Comparison of ENCODE assay signal across 10 cellular contexts in the genomic region with DNA sequence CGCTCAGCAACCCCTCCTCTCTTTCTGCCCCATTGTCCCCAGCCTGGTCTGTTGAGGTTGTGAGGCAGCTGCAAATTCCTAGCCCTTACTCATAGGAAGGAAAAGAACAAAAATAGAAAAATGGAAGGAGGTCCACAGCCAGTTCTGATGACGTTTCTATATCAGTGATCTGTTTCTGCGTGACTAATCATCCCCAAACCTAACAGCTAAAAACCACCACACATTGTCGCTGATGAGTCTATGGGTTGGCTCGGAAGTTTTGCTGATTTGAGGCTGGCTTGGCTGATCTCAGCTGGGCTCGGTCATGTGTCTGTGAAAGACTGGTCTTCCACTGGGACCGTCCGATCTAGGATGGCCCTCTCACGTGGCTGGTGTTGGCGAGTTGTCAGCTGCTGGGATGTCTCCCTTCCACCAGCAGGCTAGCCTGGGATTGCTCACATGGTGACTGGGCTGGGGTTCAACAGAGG.
DNase-seq lines count a peak whose midpoint lies in the region; ATAC-seq, FAIRE-seq and TF ChIP-seq lines count a peak whose summit lies in the region.
"Had no signal": no experiment of that assay in that cellular context is flagged by ENCODE, and none has a peak within 500 bp of the region (broad histone marks: within the 10 kb centered on the region; RNA-seq: fewer than 3 reads in every experiment).

No MANE protein-coding gene starts in this region.

- ATAC-seq in right lobe of liver (peak; percentile 28 to 70 (median 58)), HepG2 (no peak), GM18511 (IDR thresholded peaks at IDR 0.05; ENCODE audit: unreplicated experiment) (no peak)

- H3K79me2 ChIP-seq in HepG2 (ENCODE audit: insufficient read depth, low read length) = no peaks in the 10 kb centered on the region
- no peaks in the 10 kb centered on the region for H3K79me2 ChIP-seq in hepatocyte

- TF ChIP-seq EP300 in HepG2 (IDR thresholded peaks at IDR 0.05; ENCODE audit: low read depth in 2 of 2, low read length in 2 of 2) = no peak
- TF ChIP-seq EP300 in HepG2 (CRISPR knock-in tag; IDR thresholded peaks at IDR 0.05; ENCODE audit: borderline replicate concordance) = no peak

- 47% methylated on average over 7 of the region's 10 CpGs for WGBS in right lobe of liver (ENCODE audit: insufficient coverage, low coverage, low lambda C conversion rate, missing lambda C conversion rate)
- WGBS in HepG2 (ENCODE audit: low lambda C conversion rate) = 56% methylated on average over 8 of the region's 10 CpGs
- 40 to 52% methylated on average over 10 of the region's 10 CpGs for WGBS in lower leg skin, 2 donors
- WGBS in hepatocyte (ENCODE audit: low lambda C conversion rate, missing lambda C conversion rate) = 87% methylated on average over 10 of the region's 10 CpGs

- H3K4me3 ChIP-seq in right lobe of liver (no peak overlapping the region), HepG2 (replicated peaks in 1 of 3; ENCODE audit: insufficient read depth in 1 of 3, low read depth in 2 of 3, low read length in 3 of 3) (no peak overlapping the region), lower leg skin (ENCODE audit: low read depth, poor library complexity, severe bottlenecking) (no peak overlapping the region), hepatocyte (no peak overlapping the region)

- POLR2A ChIA-PET in HepG2 (lab: Yijun Ruan, JAX) (no interaction called here), MCF 10A (lab: Yijun Ruan, JAX) (interaction anchor here (0.6 kb wide), 3 partner anchors 13 to 282 kb away, joined by 3 to 4 read pairs (median 4); partner anchors contain the start of gene POLE3)

- no peak for FAIRE-seq in HepG2 (lab: Jason Lieb, UNC)

- no peaks in the 10 kb centered on the region for H3K27me3 Mint-ChIP-seq in MCF 10A (ENCODE audit: insufficient read depth, unreplicated experiment)

- H3K9me2 ChIP-seq in hepatocyte (replicated peaks; ENCODE audit: insufficient read depth) = no peaks in the 10 kb centered on the region

- CTCF ChIA-PET in HepG2 (lab: Yijun Ruan, JAX; ENCODE audit: low intra/inter-chr PET ratio, low total read pairs) = no interaction called here
- CTCF ChIA-PET in MCF 10A (lab: Yijun Ruan, JAX) = interaction anchor here (0.7 to 1.3 kb wide), 7 partner anchors 9 to 407 kb away, joined by 3 to 6 read pairs (median 3); no protein-coding TSS in a partner anchor

- H4K20me1 ChIP-seq in HepG2 (ENCODE audit: insufficient read depth, low read length) (no peaks in the 10 kb centered on the region), hepatocyte (ENCODE audit: insufficient read depth, poor library complexity, severe bottlenecking) (no peaks in the 10 kb centered on the region)

- peak overlapping the region in 1 of 3 donors; percentile 43 for H3K27ac ChIP-seq in right lobe of liver
- H3K27ac ChIP-seq in HepG2 (ENCODE audit: extremely low read length, insufficient read depth, low read length) = no peak overlapping the region
- H3K27ac ChIP-seq in hepatocyte = no peak overlapping the region

- H3K27me3 ChIP-seq in right lobe of liver = no peaks in the 10 kb centered on the region
- H3K27me3 ChIP-seq in HepG2 (ENCODE audit: control insufficient read depth in 1 of 2, insufficient read depth in 2 of 2, low read length in 2 of 2) = peaks cover 3 to 46% of the 10 kb centered on the region in 2 experiments; a peak in 3 of 5 replicates
- H3K27me3 ChIP-seq in hepatocyte = no peaks in the 10 kb centered on the region

- no peak overlapping the region for H3K4me2 ChIP-seq in HepG2 (ENCODE audit: low read depth, low read length)
- H3K4me2 ChIP-seq in hepatocyte = no peak overlapping the region

- H3K36me3 Mint-ChIP-seq in MCF 10A (ENCODE audit: insufficient read depth, unreplicated experiment) = no peaks in the 10 kb centered on the region
- H3K36me3 Mint-ChIP-seq: activated naive CD8-positive, alpha-beta T cell treated with anti-CD3 and anti-CD28 coated beads, Interleukin-2, amount 10 ng/mL, durations not matched to agents 7 days and 5 days; type B pancreatic cell had no signal

- in situ Hi-C loops in HepG2 (cut with HindIII; ENCODE audit: extremely low pct_ligation_motif_present, low pct_unique_long_range_greater_than_20kb) = no loop called here

- no peaks in the 10 kb centered on the region for H3K9me3 Mint-ChIP-seq in MCF 10A (ENCODE audit: unreplicated experiment)
- H3K9me3 Mint-ChIP-seq: activated naive CD8-positive, alpha-beta T cell treated with anti-CD3 and anti-CD28 coated beads, Interleukin-2, amount 10 ng/mL, durations not matched to agents 7 days and 5 days had no signal

- no peaks in the 10 kb centered on the region for H3K36me3 ChIP-seq in right lobe of liver
- H3K36me3 ChIP-seq in HepG2 (replicated peaks in 1 of 2; ENCODE audit: control insufficient read depth in 1 of 2, insufficient read depth in 2 of 2, low read length in 2 of 2) = no peaks in the 10 kb centered on the region
- H3K36me3 ChIP-seq in hepatocyte (replicated peaks; ENCODE audit: insufficient read depth, low read depth) = no peaks in the 10 kb centered on the region

- H3K9me3 ChIP-seq in right lobe of liver (no peaks in the 10 kb centered on the region), HepG2 (ENCODE audit: low read length) (no peaks in the 10 kb centered on the region), hepatocyte (ENCODE audit: low read depth) (no peaks in the 10 kb centered on the region)

- DNase-seq in right lobe of liver (peak in 1 of 3 donors; percentile 65), HepG2 (ENCODE audit: low spot score) (no peak), MCF 10A (ENCODE audit: unreplicated experiment) (peak; percentile 75), lower leg skin (ENCODE audit: low spot score in 2 of 2) (peak; percentile 78 to 95), NCI-H748 (lab: John Stamatoyannopoulos, UW; ENCODE audit: unreplicated experiment) (no peak), activated T-cell treated with anti-CD3 and anti-CD28 coated beads for 4 hours (no peak), hepatocyte (ENCODE audit: low spot score) (no peak)
- DNase-seq: activated naive CD8-positive, alpha-beta T cell treated with anti-CD3 and anti-CD28 coated beads, Interleukin-2, amount 10 ng/mL, durations not matched to agents 7 days and 5 days had no signal

- no peak for TF ChIP-seq RAD21 in HepG2 (CRISPR knock-in tag; IDR thresholded peaks at IDR 0.05)

- H2AFZ ChIP-seq in HepG2 (ENCODE audit: low read length) (no peak overlapping the region), hepatocyte (no peak overlapping the region)

- intact Hi-C loops in right lobe of liver (cut with DNase I) (no loop called here), HepG2 (cut with micrococcal nuclease; ENCODE audit: unreplicated experiment) (no loop called here), MCF 10A (cut with micrococcal nuclease) (no loop called here), lower leg skin (cut with DNase I; ENCODE audit: low total_unique reads) (no loop called here)

- H3K9ac ChIP-seq in HepG2 (ENCODE audit: insufficient read depth, low read depth, low read length) = no peak overlapping the region

- BruUV-seq in HepG2 (replicated peaks; lab: Mats Ljungman, UMichigan) (no TSS peak), MCF 10A (replicated peaks; lab: Mats Ljungman, UMichigan) (no TSS peak)

- no peaks in the 10 kb centered on the region for H3K4me1 ChIP-seq in right lobe of liver
- H3K4me1 ChIP-seq in HepG2 (ENCODE audit: insufficient read depth, low read length) = peaks cover 5% of the 10 kb centered on the region; the same call in 1 of the 2 replicates
- H3K4me1 ChIP-seq in hepatocyte (ENCODE audit: insufficient read depth) = no peaks in the 10 kb centered on the region

- TF ChIP-seq CTCF in right lobe of liver (IDR thresholded peaks at IDR 0.05) (no peak), HepG2 (CRISPR knock-in tag; IDR thresholded peaks at IDR 0.05) (no peak), MCF 10A (IDR thresholded peaks at IDR 0.05; ENCODE audit: unreplicated experiment) (no peak), lower leg skin (IDR thresholded peaks at IDR 0.05) (no peak), hepatocyte (IDR thresholded peaks at IDR 0.05; ENCODE audit: poor library complexity) (no peak)

- H3K27ac Mint-ChIP-seq in MCF 10A (ENCODE audit: low read depth, unreplicated experiment) = peak overlapping the region; percentile 79
- H3K27ac Mint-ChIP-seq: activated naive CD8-positive, alpha-beta T cell treated with anti-CD3 and anti-CD28 coated beads, Interleukin-2, amount 10 ng/mL, durations not matched to agents 7 days and 5 days; type B pancreatic cell had no signal

- H3K4me3 Mint-ChIP-seq in MCF 10A (ENCODE audit: unreplicated experiment) = no peak overlapping the region
- H3K4me3 Mint-ChIP-seq: activated naive CD8-positive, alpha-beta T cell treated with anti-CD3 and anti-CD28 coated beads, Interleukin-2, amount 10 ng/mL, durations not matched to agents 7 days and 5 days; type B pancreatic cell had no signal

- peaks cover 7% of the 10 kb centered on the region for H3K4me1 Mint-ChIP-seq in MCF 10A (ENCODE audit: insufficient read depth, unreplicated experiment)

- TF ChIP-seq POLR2A in right lobe of liver (IDR thresholded peaks at IDR 0.05) (no peak), HepG2 (IDR thresholded peaks at IDR 0.05; ENCODE audit: insufficient read depth in 1 of 2, low read depth in 2 of 2, low read length in 2 of 2) (no peak), lower leg skin (IDR thresholded peaks at IDR 0.05) (no peak)

TF ChIP-seq in HepG2, 621 proteins besides CTCF, POLR2A, EP300 and RAD21:
- TF ChIP-seq YEATS2 (CRISPR knock-in tag; IDR thresholded peaks at IDR 0.05; ENCODE audit: borderline replicate concordance) (no peak), SRY (CRISPR knock-in tag; IDR thresholded peaks at IDR 0.05) (no peak), ZZZ3 (CRISPR knock-in tag; IDR thresholded peaks at IDR 0.05; ENCODE audit: borderline replicate concordance) (no peak), TCF7 (IDR thresholded peaks at IDR 0.05; ENCODE audit: low read depth) (no peak), ZNF766 (CRISPR knock-in tag; IDR thresholded peaks at IDR 0.05; ENCODE audit: borderline replicate concordance) (no peak), MAFK (conservative IDR thresholded peaks at IDR 0.05 in 1 of 2, IDR thresholded peaks at IDR 0.05 in 1 of 2; ENCODE audit: low read length in 2 of 2) (no peak)
- TF ChIP-seq, protein P1, sequence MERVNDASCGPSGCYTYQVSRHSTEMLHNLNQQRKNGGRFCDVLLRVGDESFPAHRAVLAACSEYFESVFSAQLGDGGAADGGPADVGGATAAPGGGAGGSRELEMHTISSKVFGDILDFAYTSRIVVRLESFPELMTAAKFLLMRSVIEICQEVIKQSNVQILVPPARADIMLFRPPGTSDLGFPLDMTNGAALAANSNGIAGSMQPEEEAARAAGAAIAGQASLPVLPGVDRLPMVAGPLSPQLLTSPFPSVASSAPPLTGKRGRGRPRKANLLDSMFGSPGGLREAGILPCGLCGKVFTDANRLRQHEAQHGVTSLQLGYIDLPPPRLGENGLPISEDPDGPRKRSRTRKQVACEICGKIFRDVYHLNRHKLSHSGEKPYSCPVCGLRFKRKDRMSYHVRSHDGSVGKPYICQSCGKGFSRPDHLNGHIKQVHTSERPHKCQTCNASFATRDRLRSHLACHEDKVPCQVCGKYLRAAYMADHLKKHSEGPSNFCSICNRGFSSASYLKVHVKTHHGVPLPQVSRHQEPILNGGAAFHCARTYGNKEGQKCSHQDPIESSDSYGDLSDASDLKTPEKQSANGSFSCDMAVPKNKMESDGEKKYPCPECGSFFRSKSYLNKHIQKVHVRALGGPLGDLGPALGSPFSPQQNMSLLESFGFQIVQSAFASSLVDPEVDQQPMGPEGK (CRISPR knock-in tag; IDR thresholded peaks at IDR 0.05) = no peak

Comparison
In these comparisons a context has a peak if more than half of its experiments do, and no peak if none do; other contexts are left out.
1. ATAC-seq: peak in right lobe of liver (4 of 4); none in HepG2 (single experiment) and GM18511 (single experiment).
2. DNase-seq: peak in MCF 10A (single experiment) and lower leg skin (2 of 2); none in HepG2 (single experiment), NCI-H748 (single experiment), activated T-cell treated with anti-CD3 and anti-CD28 coated beads for 4 hours (single experiment) and hepatocyte (single experiment).